18 cellular contexts compared by ENCODE assay signal in the genomic region with DNA sequence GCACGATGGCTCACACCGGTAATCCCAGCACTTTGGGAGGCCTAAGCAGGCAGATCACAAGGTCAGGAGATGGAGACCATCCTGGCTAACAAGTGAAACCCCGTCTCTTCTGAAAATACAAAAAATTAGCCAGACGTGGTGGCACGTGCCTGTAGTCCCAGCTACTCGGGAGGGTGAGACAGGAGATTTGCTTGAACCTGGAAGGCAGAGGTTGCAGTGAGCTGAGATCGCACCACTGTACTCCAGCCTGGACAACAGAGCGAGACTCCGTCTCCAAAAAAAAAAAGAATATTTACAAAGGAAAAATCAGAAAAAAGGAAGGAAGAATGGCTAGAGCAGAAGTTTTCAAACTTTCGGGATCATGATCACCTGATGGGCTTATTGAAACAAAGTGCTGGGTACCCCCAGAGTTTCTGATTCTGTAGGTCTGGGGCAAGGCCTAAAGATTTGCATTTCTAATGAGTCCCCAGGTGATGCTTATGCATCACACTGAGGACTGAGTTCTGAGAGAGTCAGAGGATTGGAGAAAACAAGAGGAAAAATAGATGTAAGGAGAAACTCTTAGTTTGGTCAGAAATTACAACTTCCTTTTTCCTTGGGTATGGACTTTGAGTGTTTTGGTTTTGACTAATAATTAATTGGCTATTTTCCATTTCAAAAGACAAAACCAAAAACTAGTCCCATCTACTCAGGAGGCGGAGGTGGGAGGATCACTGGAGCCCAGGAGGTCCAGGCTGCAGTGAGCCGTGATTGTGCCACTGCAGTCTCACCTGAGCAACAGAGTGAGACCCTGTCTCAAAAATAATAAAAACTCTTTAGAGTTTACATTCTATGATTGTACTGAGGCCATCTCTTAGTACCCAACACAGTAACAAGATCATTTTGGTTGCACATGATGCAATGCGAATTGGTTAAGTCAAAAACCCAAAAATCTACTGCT. TPM values are rescaled to one million over a fixed set of nuclear protein-coding genes. Genes with fewer than 3 reads are reported as not detected.
A peak's percentile ranks its signal among the peaks of the same experiment; 100 is the strongest.
DNase-seq lines count a peak whose midpoint lies in the region; ATAC-seq, FAIRE-seq and TF ChIP-seq lines count a peak whose summit lies in the region.
"Had no signal": no experiment of that assay in that cellular context is flagged by ENCODE, and none has a peak within 500 bp of the region (broad histone marks: within the 10 kb centered on the region; RNA-seq: fewer than 3 reads in every experiment).

No MANE protein-coding gene starts in this region.

- H2BK15ac ChIP-seq in H1 (ENCODE audit: low read length) (no peak overlapping the region), mesendoderm (replicated peaks; ENCODE audit: low read depth) (no peak overlapping the region)

- H3K4ac ChIP-seq in H1 (replicated peaks; ENCODE audit: insufficient read length, low read depth, low read length) (peak overlapping the region; percentile 1), mesendoderm (ENCODE audit: low read depth, low read length) (no peak overlapping the region)

- no peak overlapping the region for H2AFZ ChIP-seq in H1 (ENCODE audit: low read length)

- peaks cover 5% of the 10 kb centered on the region; the same call in 1 of the 2 replicates for H3K79me1 ChIP-seq in H1 (ENCODE audit: low read depth, low read length)
- H3K79me1 ChIP-seq in mesendoderm (ENCODE audit: low read length) = peaks cover 9% of the 10 kb centered on the region

- no peak overlapping the region for H3K4me3 Mint-ChIP-seq in CD14-positive monocyte
- H3K4me3 Mint-ChIP-seq in activated CD4-positive, alpha-beta T cell treated with anti-CD3 and anti-CD28 coated beads for 36 hours = no peak overlapping the region

- H3K23ac ChIP-seq in H1 (ENCODE audit: insufficient read length) (no peak overlapping the region), mesendoderm (ENCODE audit: low read length) (no peak overlapping the region)

- no peaks in the 10 kb centered on the region for H3K27me3 Mint-ChIP-seq in CD14-positive monocyte (ENCODE audit: low read depth in 3 of 3)
- no peaks in the 10 kb centered on the region for H3K27me3 Mint-ChIP-seq in activated CD4-positive, alpha-beta T cell treated with anti-CD3 and anti-CD28 coated beads for 36 hours

- H3K4me2 ChIP-seq in H1 (ENCODE audit: insufficient read depth in 1 of 2, low read depth in 2 of 2, low read length in 2 of 2) = peak overlapping the region; percentile 52 to 66
- H3K4me2 ChIP-seq in mesendoderm (ENCODE audit: low read length) = no peak overlapping the region

- H3K14ac ChIP-seq in H1 (ENCODE audit: insufficient read length) = peak overlapping the region; percentile 19

- H3K27ac ChIP-seq in H1 (ENCODE audit: low read depth, low read length) (peak overlapping the region; percentile 11; the same call in 1 of the 2 replicates), mesendoderm (ENCODE audit: low read depth, low read length) (no peak overlapping the region)
- H3K27ac ChIP-seq: BLaER1 treated with 17β-estradiol and CSF1 and Interleukin-3, amounts not matched to agents 10 nM and 100 nM had no signal

- peaks cover under 1 to 19% of the 10 kb centered on the region in 2 donors for H3K36me3 Mint-ChIP-seq in CD14-positive monocyte
- peaks cover 3% of the 10 kb centered on the region for H3K36me3 Mint-ChIP-seq in activated CD4-positive, alpha-beta T cell treated with anti-CD3 and anti-CD28 coated beads for 36 hours (ENCODE audit: low read depth)

- TF ChIP-seq CTCF in CD14-positive monocyte (IDR thresholded peaks at IDR 0.05) (no peak), H1 (IDR thresholded peaks at IDR 0.05; ENCODE audit: control extremely low read depth in 1 of 3, insufficient read depth in 1 of 3, low read depth in 1 of 3, low read length in 3 of 3) (no peak)

- H2BK12ac ChIP-seq in H1 (ENCODE audit: low read depth, low read length) = peak overlapping the region; percentile 64; the same call in 1 of the 2 replicates

- H3K18ac ChIP-seq in H1 (ENCODE audit: extremely low read depth, low read length) (peak overlapping the region; percentile 79; the same call in 1 of the 2 replicates), mesendoderm (ENCODE audit: low read length) (peak overlapping the region; percentile 18)

- H3K4me1 Mint-ChIP-seq in CD14-positive monocyte = peaks cover 13% of the 10 kb centered on the region
- peaks cover 36% of the 10 kb centered on the region for H3K4me1 Mint-ChIP-seq in activated CD4-positive, alpha-beta T cell treated with anti-CD3 and anti-CD28 coated beads for 36 hours

- H2BK120ac ChIP-seq in H1 (replicated peaks; ENCODE audit: low read depth, low read length) (peak overlapping the region; percentile 98), mesendoderm (ENCODE audit: low read depth, low read length) (no peak overlapping the region)

- H2BK5ac ChIP-seq in H1 (ENCODE audit: low read depth, low read length) = peak overlapping the region; percentile 21; the same call in 1 of the 2 replicates
- H2BK5ac ChIP-seq in mesendoderm (ENCODE audit: low read length) = no peak overlapping the region

- H3K56ac ChIP-seq in H1 (replicated peaks; ENCODE audit: insufficient read length, low read depth, low read length) (peak overlapping the region; percentile 3), mesendoderm (ENCODE audit: low read length) (no peak overlapping the region)

- no peak for TF ChIP-seq RAD21 in H1 (IDR thresholded peaks at IDR 0.05 in 1 of 2, conservative IDR thresholded peaks at IDR 0.05 in 1 of 2; ENCODE audit: low read depth in 2 of 2, low read length in 2 of 2)

- peaks cover 0 to 80% of the 10 kb centered on the region in 2 experiments; a peak in 3 of 4 replicates for H3K79me2 ChIP-seq in H1 (ENCODE audit: control insufficient read depth in 1 of 2, insufficient read depth in 2 of 2, low read length in 2 of 2)
- peaks cover 47% of the 10 kb centered on the region for H3K79me2 ChIP-seq in mesendoderm (ENCODE audit: control insufficient read depth, insufficient read depth, low read length)

- no peak for TF ChIP-seq POLR2A in H1 (IDR thresholded peaks at IDR 0.05; ENCODE audit: control extremely low read depth in 1 of 2, low read depth in 2 of 2, low read length in 2 of 2)

- H3K4me1 ChIP-seq in H1 (replicated peaks in 1 of 4; ENCODE audit: control insufficient read depth in 3 of 4, insufficient read depth in 4 of 4, low read length in 3 of 4) = peaks cover 0 to 27% (median 12%) of the 10 kb centered on the region in 4 experiments; a peak in 5 of 7 replicates
- no peaks in the 10 kb centered on the region for H3K4me1 ChIP-seq in mesendoderm (ENCODE audit: control insufficient read depth, low read depth, low read length)

- ATAC-seq in activated CD4-positive, alpha-beta T cell treated with anti-CD3 and anti-CD28 coated beads for 36 hours = no peak
- ATAC-seq: HepG2, Panc1 had no signal

- no peaks in the 10 kb centered on the region for H3K36me3 ChIP-seq in H7 (replicated peaks; ENCODE audit: control insufficient read depth, insufficient read depth, low read length)
- H3K36me3 ChIP-seq in H1 (ENCODE audit: control insufficient read depth in 2 of 4, insufficient read depth in 4 of 4, low read length in 3 of 4) = no peaks in the 10 kb centered on the region; a peak in 4 of 8 replicates
- no peaks in the 10 kb centered on the region for H3K36me3 ChIP-seq in mesendoderm (ENCODE audit: control insufficient read depth, insufficient read depth, low read length)

- intact Hi-C loops in CD14-positive monocyte (cut with micrococcal nuclease) = no loop called here
- intact Hi-C loops in activated CD4-positive, alpha-beta T cell treated with anti-CD3 and anti-CD28 coated beads for 36 hours (cut with DNase I, micrococcal nuclease) = no loop called here

- no peak overlapping the region for H3K4me3 ChIP-seq in H7 (ENCODE audit: insufficient read depth, low read depth, low read length)
- H3K4me3 ChIP-seq in H1 (ENCODE audit: extremely low read depth in 1 of 4, insufficient read depth in 2 of 4, low read depth in 3 of 4, low read length in 4 of 4) = peak overlapping the region in 2 of 4 experiments; percentile 9 to 27; a peak in 3 of 8 replicates
- H3K4me3 ChIP-seq in mesendoderm (ENCODE audit: low read length) = no peak overlapping the region
- H3K4me3 ChIP-seq: BLaER1 treated with 17β-estradiol and CSF1 and Interleukin-3, amounts not matched to agents 10 nM and 100 nM had no signal

- POLR2A ChIA-PET in H1 (lab: Charles Lee; ENCODE audit: partially characterized antibody) = interaction anchor here (0.7 to 1.8 kb wide), 3 partner anchors 13 to 383 kb away, joined by 3 to 4 read pairs (median 3); no protein-coding TSS in a partner anchor
- POLR2A ChIA-PET in activated CD4-positive, alpha-beta T cell treated with anti-CD3 and anti-CD28 coated beads for 36 hours (lab: Charles Lee) = no interaction called here

- CTCF ChIA-PET in H1 (lab: Charles Lee; ENCODE audit: partially characterized antibody) = interaction anchor here (0.7 to 8.6 kb wide), 3 partner anchors 13 to 129 kb away, joined by 3 to 52 read pairs (median 4); a partner anchor contains a TSS
- CTCF ChIA-PET in activated CD4-positive, alpha-beta T cell treated with anti-CD3 and anti-CD28 coated beads for 36 hours (lab: Charles Lee) = no interaction called here

- H4K91ac ChIP-seq in H1 (replicated peaks; ENCODE audit: insufficient read length, low read length) = peak overlapping the region; percentile 81

- no peak overlapping the region for H3K9ac ChIP-seq in H1 (replicated peaks in 1 of 4; ENCODE audit: extremely low read depth in 1 of 4, low read depth in 3 of 4, low read length in 3 of 4)
- H3K9ac ChIP-seq in mesendoderm (ENCODE audit: low read length) = no peak overlapping the region
- H3K9ac ChIP-seq: BLaER1 treated with 17β-estradiol and CSF1 and Interleukin-3, amounts not matched to agents 10 nM and 100 nM had no signal

- H4K5ac ChIP-seq in H1 (ENCODE audit: insufficient read length, low read depth, low read length) = peak overlapping the region; percentile 61
- no peak overlapping the region for H4K5ac ChIP-seq in mesendoderm (ENCODE audit: low read length)

- H2AK5ac ChIP-seq in H1 (ENCODE audit: low read depth, low read length) (0 out of 2 replicates have a peak overlapping the region, but pooled peaks have one; percentile 43), mesendoderm (ENCODE audit: low read length) (no peak overlapping the region)

- no peak; a peak in 1 of 3 replicates for TF ChIP-seq EP300 in H1 (IDR thresholded peaks at IDR 0.05; ENCODE audit: borderline replicate concordance in 1 of 2, low read depth in 2 of 2, low read length in 2 of 2)

- no peaks in the 10 kb centered on the region for H3K9me3 ChIP-seq in H1 (ENCODE audit: insufficient read depth in 2 of 2, low read depth in 1 of 2, low read length in 1 of 2)
- H3K9me3 ChIP-seq: BLaER1 treated with 17β-estradiol and CSF1 and Interleukin-3, amounts not matched to agents 10 nM and 100 nM had no signal

- no peak overlapping the region for H2BK20ac ChIP-seq in H1 (ENCODE audit: low read length)

- H3K23me2 ChIP-seq in H1 (ENCODE audit: low read depth, low read length) = no peaks in the 10 kb centered on the region

- H3K9me3 Mint-ChIP-seq in CD14-positive monocyte = peaks cover 0 to 1% (median 0%) of the 10 kb centered on the region in 7 donors
- no peaks in the 10 kb centered on the region for H3K9me3 Mint-ChIP-seq in activated CD4-positive, alpha-beta T cell treated with anti-CD3 and anti-CD28 coated beads for 36 hours (ENCODE audit: low read depth)

- H3K27me3 ChIP-seq in H7 (ENCODE audit: control insufficient read depth, insufficient read depth, low read length) (no peaks in the 10 kb centered on the region), H1 (replicated peaks in 1 of 4; ENCODE audit: control insufficient read depth in 3 of 4, extremely low read depth in 1 of 4, insufficient read depth in 3 of 4, low read length in 3 of 4) (no peaks in the 10 kb centered on the region), mesendoderm (ENCODE audit: insufficient read depth, low read length, poor library complexity) (no peaks in the 10 kb centered on the region)
- H3K27me3 ChIP-seq: BLaER1 treated with 17β-estradiol and CSF1 and Interleukin-3, amounts not matched to agents 10 nM and 100 nM had no signal

- H4K8ac ChIP-seq in H1 (ENCODE audit: extremely low read depth, insufficient read depth, low read length) (no peak overlapping the region; the same call in 1 of the 2 replicates), mesendoderm (ENCODE audit: low read depth, low read length) (no peak overlapping the region)

- no peak for DNase-seq in CD14-positive monocyte (ENCODE audit: low spot score)
- DNase-seq in H7 = peak; percentile 25
- no peak for DNase-seq in H1 (ENCODE audit: low read depth in 1 of 2, low spot score in 2 of 2)
- no peak for DNase-seq in mesendoderm
- no peak for DNase-seq in SIG-M5 treated with dmso at 0.1 percent for 504 hours (lab: John Stamatoyannopoulos, UW; ENCODE audit: unreplicated experiment)
- no peak for DNase-seq in NCI-H1417 treated with DMSO at 0.1 percent for 48 hours (lab: John Stamatoyannopoulos, UW)
- DNase-seq in NCI-H1436 treated with DMSO at 0.1 percent for 48 hours (lab: John Stamatoyannopoulos, UW) = no peak
- DNase-seq in activated CD4-positive, alpha-beta T cell treated with anti-CD3 and anti-CD28 coated beads for 36 hours = no peak
- DNase-seq: DMS153, KG1, NCI-H1092, NCI-H1694, NCI-H226, NCI-H524 treated with DMSO at 0.1 percent for 48 hours had no signal

- peak overlapping the region in 4 of 7 donors; percentile 56 to 78 (median 64) for H3K27ac Mint-ChIP-seq in CD14-positive monocyte
- no peak overlapping the region for H3K27ac Mint-ChIP-seq in activated CD4-positive, alpha-beta T cell treated with anti-CD3 and anti-CD28 coated beads for 36 hours

- peaks cover 0 to 3% of the 10 kb centered on the region in 2 experiments for H4K20me1 ChIP-seq in H1 (replicated peaks in 1 of 2; ENCODE audit: control insufficient read depth in 1 of 2, insufficient read depth in 2 of 2, low read length in 2 of 2)

- WGBS in H1 (ENCODE audit: extremely low coverage in 1 of 2, insufficient coverage in 1 of 2, insufficient read length in 1 of 2, insufficient replicate concordance in 2 of 2, low coverage in 1 of 2, low lambda C conversion rate in 2 of 2, missing lambda C conversion rate in 1 of 2), 2 experiments = 27% methylated on average over 13 of the region's 13 CpGs; no CpG with 5 or more reads in 1 of the 2 experiments
- no CpG with 5 or more reads among the region's 13 CpGs for WGBS in mesendoderm (ENCODE audit: extremely low coverage, insufficient coverage, low lambda C conversion rate)

- FAIRE-seq in H1 (lab: Jason Lieb, UNC) = peak; percentile 93
- FAIRE-seq: A204.1, HepG2 had no signal

RNA-seq across cellular contexts. Expression of a gene that starts 14.4 kb away (rescaled TPM):
- polyA plus RNA-seq in CD14-positive monocyte (10 to 100 TPM; 29.6 to 30.6 TPM), H1 (2011; rRNA removed) (5.8 and 8.7 TPM in 2 replicates)
- 7.9 and 11.6 TPM in 2 replicates for total RNA-seq in H7 (2014; rRNA removed; shearing (Covaris generic))
- total RNA-seq in H1 (2021; fragmentation: NEBNext Ultra II Directional; extraction: Animal tissue kit (Norgen Biotek cat#: 25700)) = 23.7 and 26.8 TPM in 2 replicates
- 12.0 TPM for polyA plus RNA-seq in H1 (2011; cell fraction: cytosol; rRNA removed)
- 2.8 TPM for polyA plus RNA-seq in H1 (2011; cell fraction: nucleus; rRNA removed)
- 16.2 to 24.5 TPM (median 19.6 TPM) in 4 replicates for polyA plus RNA-seq in H1 (2012, experiment 1 of 2)
- 2.3 TPM for polyA plus RNA-seq in H1 (2012, experiment 2 of 2)
- polyA plus RNA-seq in H1 (2013, experiment 1 of 2) = 9.6 TPM
- 10.9 TPM for polyA plus RNA-seq in H1 (2013, experiment 2 of 2)
- 14.9 and 16.3 TPM in 2 replicates for polyA minus RNA-seq in H1 (2011; rRNA and poly(A)+ RNA removed)
- polyA minus RNA-seq in H1 (2011; cell fraction: cytosol; rRNA and poly(A)+ RNA removed) = 7.0 TPM
- polyA minus RNA-seq in H1 (2011; cell fraction: nucleus; rRNA and poly(A)+ RNA removed) = 18.4 TPM
- polyA plus RNA-seq in mesendoderm (2013, experiment 1 of 2) = 12.0 TPM
- polyA plus RNA-seq in mesendoderm (2013, experiment 2 of 2) = 11.7 TPM
- total RNA-seq in activated CD4-positive, alpha-beta T cell treated with anti-CD3 and anti-CD28 coated beads for 36 hours = 10 to 100 TPM; 11.7 to 25.9 TPM

RNA-seq across cellular contexts. Expression of a gene that starts 14.5 kb away (rescaled TPM):
- 1 to 10 TPM; 1.8 to 2.1 TPM for polyA plus RNA-seq in CD14-positive monocyte
- 0.62 and 0.92 TPM in 2 replicates for total RNA-seq in H7 (2014; rRNA removed; shearing (Covaris generic))
- 1.7 and 1.9 TPM in 2 replicates for total RNA-seq in H1 (2021; fragmentation: NEBNext Ultra II Directional; extraction: Animal tissue kit (Norgen Biotek cat#: 25700))
- polyA plus RNA-seq in H1 (2011; rRNA removed) = 0.39 and 0.53 TPM in 2 replicates
- 0.50 TPM for polyA plus RNA-seq in H1 (2011; cell fraction: cytosol; rRNA removed)
- 0.93 TPM for polyA plus RNA-seq in H1 (2011; cell fraction: nucleus; rRNA removed)
- polyA plus RNA-seq in H1 (2012, experiment 1 of 2) = 0.58 to 0.74 TPM (median 0.66 TPM) in 4 replicates
- 0.09 TPM for polyA plus RNA-seq in H1 (2012, experiment 2 of 2)
- 0.61 TPM for polyA plus RNA-seq in H1 (2013, experiment 1 of 2)
- polyA plus RNA-seq in H1 (2013, experiment 2 of 2) = 0.57 TPM
- polyA minus RNA-seq in H1 (2011; rRNA and poly(A)+ RNA removed) = 1.2 and 1.6 TPM in 2 replicates
- polyA minus RNA-seq in H1 (2011; cell fraction: cytosol; rRNA and poly(A)+ RNA removed) = 1.6 TPM
- polyA minus RNA-seq in H1 (2011; cell fraction: nucleus; rRNA and poly(A)+ RNA removed) = 3.3 TPM
- 0.49 TPM for polyA plus RNA-seq in mesendoderm (2013, experiment 1 of 2)
- polyA plus RNA-seq in mesendoderm (2013, experiment 2 of 2) = 0.49 TPM
- total RNA-seq in activated CD4-positive, alpha-beta T cell treated with anti-CD3 and anti-CD28 coated beads for 36 hours = 1 to 10 TPM; 1.4 to 1.8 TPM
